Comparison of ENCODE assay signal across 8 cellular contexts in the genomic region with DNA sequence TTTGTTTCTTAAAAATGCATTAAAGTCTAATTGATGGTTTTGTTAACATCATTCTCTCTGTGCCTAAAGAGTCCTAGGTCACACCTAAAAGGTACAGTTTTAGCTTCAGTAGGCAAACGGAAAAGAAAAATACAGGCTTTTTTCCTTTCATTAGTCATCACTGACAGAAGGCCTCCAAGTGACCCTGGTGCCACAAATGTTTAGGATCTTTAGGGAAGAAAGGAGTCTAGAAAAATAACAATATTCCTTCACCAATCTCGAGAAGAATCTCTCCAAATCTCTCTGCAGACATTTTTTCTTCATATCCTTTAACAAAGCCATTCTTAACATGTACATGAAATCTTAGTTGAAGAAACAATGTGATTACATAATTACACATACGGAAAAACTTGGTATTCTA. TPM values are rescaled to one million over a fixed set of nuclear protein-coding genes. Genes with fewer than 3 reads are reported as not detected.
A peak's percentile ranks its signal among the peaks of the same experiment; 100 is the strongest.
DNase-seq lines count a peak whose midpoint lies in the region; ATAC-seq and TF ChIP-seq lines count a peak whose summit lies in the region.

No MANE protein-coding gene starts in this region.

- TF ChIP-seq RAD21 in liver (IDR thresholded peaks at IDR 0.05), result no peak

- 24 to 32% (median 29%) methylated on average over 3 of the region's 3 CpGs for WGBS in heart left ventricle, 4 donors
- WGBS in liver, result 18% methylated on average over 3 of the region's 3 CpGs

- intact Hi-C loops in heart left ventricle (cut with DNase I) (loop anchor here in 4 of 10 donors (5.0 to 10.0 kb wide), 5 partner anchors 42 to 114 kb away; no protein-coding TSS in a partner anchor), left ventricle myocardium superior (cut with micrococcal nuclease) (no loop called here)

- H3K36me3 Mint-ChIP-seq in type B pancreatic cell, result peaks cover 27% of the 10 kb centered on the region

- H3K27me3 ChIP-seq in heart left ventricle (peaks cover 0 to 8% (median 0%) of the 10 kb centered on the region in 9 donors), liver (ENCODE audit: control insufficient read depth in 4 of 4, insufficient read depth in 4 of 4, low read length in 3 of 4) (no peaks in the 10 kb centered on the region)

- H3K9ac ChIP-seq in liver (ENCODE audit: low read depth in 1 of 2, low read length in 2 of 2), result peak overlapping the region; percentile 75 to 93

- peak overlapping the region; percentile 89 for H3K27ac Mint-ChIP-seq in type B pancreatic cell

- TF ChIP-seq CTCF in heart left ventricle (IDR thresholded peaks at IDR 0.05), result no peak
- TF ChIP-seq CTCF in liver (IDR thresholded peaks at IDR 0.05; ENCODE audit: low read depth, low read length, missing input control), result no peak
- no peak for TF ChIP-seq CTCF in type B pancreatic cell (conservative IDR thresholded peaks at IDR 0.05)

- TF ChIP-seq POLR2A in heart left ventricle (IDR thresholded peaks at IDR 0.05), result no peak

- H3K4me1 Mint-ChIP-seq in type B pancreatic cell (ENCODE audit: unreplicated experiment), result peaks cover 5% of the 10 kb centered on the region

- no peaks in the 10 kb centered on the region for H3K9me3 ChIP-seq in heart left ventricle
- H3K9me3 ChIP-seq in liver (ENCODE audit: control insufficient read depth in 4 of 4, low read length in 3 of 4), result no peaks in the 10 kb centered on the region

- H3K27ac ChIP-seq in heart left ventricle, result peak overlapping the region in 11 of 12 donors; percentile 91 to 98 (median 95)
- H3K27ac ChIP-seq in liver (ENCODE audit: low read depth in 1 of 2, low read length in 2 of 2), result peak overlapping the region; percentile 98 to 99

- ATAC-seq in heart left ventricle (no peak), left ventricle myocardium superior (no peak), HG02571 (IDR thresholded peaks at IDR 0.05; ENCODE audit: unreplicated experiment) (no peak)

- H3K9me3 Mint-ChIP-seq in type B pancreatic cell, result peaks cover 8% of the 10 kb centered on the region

- H3K27me3 Mint-ChIP-seq in type B pancreatic cell, result peaks cover 51% of the 10 kb centered on the region

- no peaks in the 10 kb centered on the region for H3K36me3 ChIP-seq in heart left ventricle
- H3K36me3 ChIP-seq in liver (ENCODE audit: control insufficient read depth in 4 of 4, insufficient read depth in 3 of 4, low read depth in 1 of 4, low read length in 3 of 4), result no peaks in the 10 kb centered on the region

- DNase-seq in heart left ventricle, result no peak
- no peak for DNase-seq in left ventricle myocardium superior
- DNase-seq in astrocyte of the hippocampus (ENCODE audit: low read depth, low spot score), result peak; percentile 23
- DNase-seq in type B pancreatic cell (ENCODE audit: extremely low spot score, unreplicated experiment), result no peak
- no peak for DNase-seq in stimulated activated naive CD4-positive, alpha-beta T cell treated with Interleukin-2 at 50 U/mL for 16 hours (lab: John Stamatoyannopoulos, UW)
- no peak for DNase-seq in NOMO-1 treated with dmso at 0.1 percent for 144 hours (lab: John Stamatoyannopoulos, UW; ENCODE audit: unreplicated experiment)

- peak overlapping the region in 11 of 12 donors; percentile 65 to 98 (median 87) for H3K4me3 ChIP-seq in heart left ventricle
- H3K4me3 ChIP-seq in liver (ENCODE audit: low read depth in 1 of 3, low read length in 3 of 3), result peak overlapping the region in 2 of 3 donors; percentile 51 to 93

- H3K4me1 ChIP-seq in heart left ventricle, result peaks cover 0 to 52% (median 17%) of the 10 kb centered on the region in 12 donors
- peaks cover 2 to 19% (median 7%) of the 10 kb centered on the region in 4 donors for H3K4me1 ChIP-seq in liver (ENCODE audit: control insufficient read depth in 4 of 4, insufficient read depth in 4 of 4, low read length in 3 of 4)

- H3K4me3 Mint-ChIP-seq in type B pancreatic cell, result peak overlapping the region; percentile 91

TF ChIP-seq in liver, 16 proteins besides CTCF, POLR2A, EP300 and RAD21:
- TF ChIP-seq, protein P1, sequence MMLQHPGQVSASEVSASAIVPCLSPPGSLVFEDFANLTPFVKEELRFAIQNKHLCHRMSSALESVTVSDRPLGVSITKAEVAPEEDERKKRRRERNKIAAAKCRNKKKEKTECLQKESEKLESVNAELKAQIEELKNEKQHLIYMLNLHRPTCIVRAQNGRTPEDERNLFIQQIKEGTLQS (IDR thresholded peaks at IDR 0.05), result no peak
- TF ChIP-seq, protein P2, sequence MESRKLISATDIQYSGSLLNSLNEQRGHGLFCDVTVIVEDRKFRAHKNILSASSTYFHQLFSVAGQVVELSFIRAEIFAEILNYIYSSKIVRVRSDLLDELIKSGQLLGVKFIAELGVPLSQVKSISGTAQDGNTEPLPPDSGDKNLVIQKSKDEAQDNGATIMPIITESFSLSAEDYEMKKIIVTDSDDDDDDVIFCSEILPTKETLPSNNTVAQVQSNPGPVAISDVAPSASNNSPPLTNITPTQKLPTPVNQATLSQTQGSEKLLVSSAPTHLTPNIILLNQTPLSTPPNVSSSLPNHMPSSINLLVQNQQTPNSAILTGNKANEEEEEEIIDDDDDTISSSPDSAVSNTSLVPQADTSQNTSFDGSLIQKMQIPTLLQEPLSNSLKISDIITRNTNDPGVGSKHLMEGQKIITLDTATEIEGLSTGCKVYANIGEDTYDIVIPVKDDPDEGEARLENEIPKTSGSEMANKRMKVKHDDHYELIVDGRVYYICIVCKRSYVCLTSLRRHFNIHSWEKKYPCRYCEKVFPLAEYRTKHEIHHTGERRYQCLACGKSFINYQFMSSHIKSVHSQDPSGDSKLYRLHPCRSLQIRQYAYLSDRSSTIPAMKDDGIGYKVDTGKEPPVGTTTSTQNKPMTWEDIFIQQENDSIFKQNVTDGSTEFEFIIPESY (IDR thresholded peaks at IDR 0.05), result no peak
- TF ChIP-seq JUND (IDR thresholded peaks at IDR 0.05) (peak in 1 of 2 donors; percentile 9), HNF4A (conservative IDR thresholded peaks at IDR 0.05) (no peak), RXRA (IDR thresholded peaks at IDR 0.05) (no peak)
TF ChIP-seq in liver: peak in this region for 1.

RNA-seq across cellular contexts. Expression of a gene that starts 2.0 kb away (rescaled TPM):
- total RNA-seq in heart left ventricle (10 to 100 TPM; 32.1 to 58.9 (median 44.0) TPM), left ventricle myocardium superior (43.7 TPM), liver (10 to 100 TPM; 12.5 to 23.1 TPM), type B pancreatic cell (ENCODE audit: low replicate concordance) (17.5 and 17.7 TPM in 2 replicates)
- polyA plus RNA-seq in heart left ventricle (10 to 100 TPM in 1 of 2 donors, 1 to 10 TPM in 1; 8.2 to 16.7 TPM), liver (1 to 10 TPM; 4.5 to 6.2 TPM)
